25 cellular contexts compared by ENCODE assay signal in genomic region chr2:221558107-221558506, GRCh38.
"Had no signal": no experiment of that assay in that cellular context is flagged by ENCODE, and none has a peak within 500 bp of the region (broad histone marks: within the 10 kb centered on the region; RNA-seq: fewer than 3 reads in every experiment).

No MANE protein-coding gene starts in this region.

- H3K9me3 ChIP-seq: left ventricle myocardium inferior, mucosa of descending colon, ovary, right atrium auricular region, right lobe of liver, stomach, testis, thyroid gland, transverse colon, upper lobe of left lung, vagina had no signal

- H3K27ac Mint-ChIP-seq: naive thymus-derived CD4-positive, alpha-beta T cell; natural killer cell treated with Interleukin-12 subunit alpha and Interleukin-12 subunit beta and Interleukin-15 and Interleukin-18, amount 100 ng/mL, for 72 hours; progenitor cell of endocrine pancreas; stimulated activated naive B cell treated with anti-CD40 and anti-IgM and Interleukin-4, amounts not matched to agents 10 μg/mL and 1 μg/mL and 100 μg/mL, for 72 hours had no signal

- H3K27me3 Mint-ChIP-seq: natural killer cell treated with Interleukin-12 subunit alpha and Interleukin-12 subunit beta and Interleukin-15 and Interleukin-18, amount 100 ng/mL, for 72 hours; progenitor cell of endocrine pancreas had no signal

- H3K9me3 Mint-ChIP-seq: natural killer cell treated with Interleukin-12 subunit alpha and Interleukin-12 subunit beta and Interleukin-15 and Interleukin-18, amount 100 ng/mL, for 72 hours; stimulated activated naive B cell treated with anti-CD40 and anti-IgM and Interleukin-4, amounts not matched to agents 10 μg/mL and 1 μg/mL and 100 μg/mL, for 72 hours had no signal

- H3K4me3 ChIP-seq: hepatocyte, left ventricle myocardium inferior, lung, mucosa of descending colon, ovary, right atrium auricular region, right lobe of liver, smooth muscle cell, stomach, testis, thyroid gland, transverse colon, upper lobe of left lung, vagina had no signal

- H2AFZ ChIP-seq: hepatocyte had no signal

- H3K4me1 ChIP-seq: right lobe of liver, upper lobe of left lung had no signal

- H3K4me3 Mint-ChIP-seq: naive thymus-derived CD4-positive, alpha-beta T cell; natural killer cell treated with Interleukin-12 subunit alpha and Interleukin-12 subunit beta and Interleukin-15 and Interleukin-18, amount 100 ng/mL, for 72 hours; stimulated activated naive B cell treated with anti-CD40 and anti-IgM and Interleukin-4, amounts not matched to agents 10 μg/mL and 1 μg/mL and 100 μg/mL, for 72 hours had no signal

- H3K36me3 Mint-ChIP-seq: natural killer cell treated with Interleukin-12 subunit alpha and Interleukin-12 subunit beta and Interleukin-15 and Interleukin-18, amount 100 ng/mL, for 72 hours; stimulated activated naive B cell treated with anti-CD40 and anti-IgM and Interleukin-4, amounts not matched to agents 10 μg/mL and 1 μg/mL and 100 μg/mL, for 72 hours had no signal

- H3K36me3 ChIP-seq: left ventricle myocardium inferior, ovary, right atrium auricular region, right lobe of liver, stomach, thyroid gland, transverse colon, upper lobe of left lung, vagina had no signal

- H3K4me2 ChIP-seq: hepatocyte, smooth muscle cell had no signal

- DNase-seq: islet precursor cell; left ventricle myocardium inferior; midbrain; mucosa of descending colon; naive thymus-derived CD4-positive, alpha-beta T cell; ovary; right lobe of liver; stimulated activated CD4-positive, alpha-beta T cell treated with anti-CD3 and anti-CD28 coated beads, Interleukin-1b, Interleukin-23, amount 100 ng/mL, for 48 hours; stimulated activated CD4-positive, alpha-beta T cell treated with anti-CD3 and anti-CD28 coated beads, Interleukin-2, amount 100 ng/mL, for 48 hours; stimulated activated CD4-positive, alpha-beta T cell treated with anti-CD3 and anti-CD28 coated beads, Interleukin-4, amount 100 ng/mL, for 4 hours; stimulated activated CD8-positive, alpha-beta memory T cell treated with anti-CD3 and anti-CD28 coated beads, Interleukin-4, amount 100 ng/mL, for 48 hours; stimulated activated naive B cell treated with anti-CD40 and anti-IgM and Interleukin-4, amounts not matched to agents 10 μg/mL and 1 μg/mL and 100 μg/mL, for 72 hours; stimulated activated naive CD8-positive, alpha-beta T cell treated with anti-CD3 and anti-CD28 coated beads, Interleukin-15, Interleukin-2, amounts not matched to agents 100 U/mL and 50 U/mL, for 24 hours; stomach; testis; thyroid gland; transverse colon; upper lobe of left lung had no signal

- H3K27ac ChIP-seq: hepatocyte, left ventricle myocardium inferior, ovary, right atrium auricular region, right lobe of liver, stomach, testis, thyroid gland, transverse colon, upper lobe of left lung, vagina had no signal

- ATAC-seq: mucosa of descending colon; naive thymus-derived CD4-positive, alpha-beta T cell; natural killer cell treated with Interleukin-12 subunit alpha and Interleukin-12 subunit beta and Interleukin-15 and Interleukin-18, amount 100 ng/mL, for 72 hours; right lobe of liver; stimulated activated naive B cell treated with anti-CD40 and anti-IgM and Interleukin-4, amounts not matched to agents 10 μg/mL and 1 μg/mL and 100 μg/mL, for 72 hours; stimulated activated naive CD8-positive, alpha-beta T cell treated with anti-CD3 and anti-CD28 coated beads, Interleukin-15, Interleukin-2, amounts not matched to agents 100 U/mL and 50 U/mL, for 24 hours had no signal

- H3K27me3 ChIP-seq: hepatocyte, ovary, right atrium auricular region, right lobe of liver, stomach, testis, thyroid gland, transverse colon, upper lobe of left lung, vagina had no signal
